ENCODE assay signal across 8 cellular contexts in genomic region chr17:65057520-65058075, GRCh38. TPM values are rescaled to one million over a fixed set of nuclear protein-coding genes. Genes with fewer than 3 reads are reported as not detected.
DNase-seq lines count a peak whose midpoint lies in the region; ATAC-seq and TF ChIP-seq lines count a peak whose summit lies in the region.

No MANE protein-coding gene starts in this region.

- intact Hi-C loops in left ventricle myocardium inferior (cut with micrococcal nuclease) = no loop called here

- H3K36me3 ChIP-seq in left ventricle myocardium inferior = peaks cover 10% of the 10 kb centered on the region

- H3K27ac ChIP-seq in left ventricle myocardium inferior (replicated peaks) = peak overlapping the region; percentile 99

- no peaks in the 10 kb centered on the region for H3K27me3 ChIP-seq in left ventricle myocardium inferior (ENCODE audit: low read depth)

- ATAC-seq in GM21737 (IDR thresholded peaks at IDR 0.05; ENCODE audit: unreplicated experiment) = no peak
- no peak for ATAC-seq in HG02571 (IDR thresholded peaks at IDR 0.05; ENCODE audit: unreplicated experiment)

- no peak for DNase-seq in GM12864 (ENCODE audit: low read depth)
- peak; percentile 38 for DNase-seq in left ventricle myocardium inferior
- DNase-seq in renal cortical epithelial cell (ENCODE audit: low read depth) = peak; percentile 90
- DNase-seq in medulla oblongata (ENCODE audit: extremely low spot score) = no peak
- DNase-seq in DMS79 treated with DMSO at 0.1 percent for 48 hours (lab: John Stamatoyannopoulos, UW) = no peak

- H3K9me3 ChIP-seq in left ventricle myocardium inferior (replicated peaks) = no peaks in the 10 kb centered on the region

- H3K4me1 ChIP-seq in left ventricle myocardium inferior = peaks cover 74% of the 10 kb centered on the region

- H3K4me3 ChIP-seq in GM12864 (ENCODE audit: low read depth, low read length) (peak overlapping the region; percentile 71), WI38 (ENCODE audit: low read depth, low read length) (peak overlapping the region; percentile 71), left ventricle myocardium inferior (peak overlapping the region; percentile 79)

- TF ChIP-seq CTCF in GM12864 (IDR thresholded peaks at IDR 0.05; ENCODE audit: low read depth, low read length, missing control alignments) (no peak), WI38 (IDR thresholded peaks at IDR 0.05; ENCODE audit: low read depth, low read length) (no peak), left ventricle myocardium inferior (IDR thresholded peaks at IDR 0.05; ENCODE audit: borderline replicate concordance) (no peak)

RNA-seq across cellular contexts. Expression of gene GNA13, which starts 1.1 kb away (rescaled TPM):
- 19.7 TPM for total RNA-seq in left ventricle myocardium inferior
- total RNA-seq in renal cortical epithelial cell = 87.2 and 115 TPM in 2 replicates

Comparison
In these comparisons a context has a peak if more than half of its experiments do, and no peak if none do; other contexts are left out.
1. DNase-seq: peak in left ventricle myocardium inferior (single experiment) and renal cortical epithelial cell (single experiment); none in GM12864 (single experiment), medulla oblongata (single experiment) and DMS79 treated with DMSO at 0.1 percent for 48 hours (single experiment).
2. Peak in every context shown above with its lines, with median percentiles within 50 percentile points of each other: H3K4me3 ChIP-seq.